Comparison of ENCODE assay signal across 8 cellular contexts in genomic region chr10:69409176-69409495, GRCh38. TPM values are rescaled to one million over a fixed set of nuclear protein-coding genes. Genes with fewer than 3 reads are reported as not detected.
DNase-seq lines count a peak whose midpoint lies in the region; ATAC-seq and TF ChIP-seq lines count a peak whose summit lies in the region.

No MANE protein-coding gene starts in this region.

- H3K4me1 ChIP-seq in HCT116 (ENCODE audit: control insufficient read depth in 1 of 2, insufficient read depth in 2 of 2, low read length in 2 of 2) (peaks cover 9 to 21% of the 10 kb centered on the region in 2 experiments), iPS-18a (ENCODE audit: control insufficient read depth, low read depth, low read length) (peaks cover 9% of the 10 kb centered on the region)

- no peaks in the 10 kb centered on the region for H3K36me3 ChIP-seq in HCT116 (ENCODE audit: control insufficient read depth in 1 of 2, insufficient read depth in 2 of 2, low read length in 2 of 2)
- no peaks in the 10 kb centered on the region for H3K36me3 ChIP-seq in iPS-18a (ENCODE audit: control insufficient read depth, low read depth, low read length)

- POLR2A ChIA-PET in HCT116 (lab: Charles Lee), result no interaction called here

- BruUV-seq in HCT116 (replicated peaks; lab: Mats Ljungman, UMichigan), result TSS peak; percentile 60

- no peak for TF ChIP-seq CTCF in HCT116 (IDR thresholded peaks at IDR 0.05 in 2 of 3, conservative IDR thresholded peaks at IDR 0.05 in 1 of 3; ENCODE audit: borderline replicate concordance in 1 of 3, insufficient read depth in 1 of 3, low read depth in 2 of 3, low read length in 2 of 3)

- no peaks in the 10 kb centered on the region for H4K20me1 ChIP-seq in HCT116 (ENCODE audit: insufficient read depth)

- peak overlapping the region; percentile 53 for H3K4me2 ChIP-seq in HCT116 (ENCODE audit: low read length)

- no peaks in the 10 kb centered on the region for H3K36me3 Mint-ChIP-seq in activated naive CD8-positive, alpha-beta T cell
- H3K36me3 Mint-ChIP-seq in stimulated activated memory B cell treated with anti-CD40 and anti-IgM and Interleukin-4, amounts not matched to agents 10 μg/mL and 1 μg/mL and 100 μg/mL, for 72 hours, result peaks cover 10% of the 10 kb centered on the region

- ATAC-seq in HCT116 (no peak), HG03565 (IDR thresholded peaks at IDR 0.05; ENCODE audit: unreplicated experiment) (no peak), GM21619 (IDR thresholded peaks at IDR 0.05; ENCODE audit: unreplicated experiment) (no peak), GM18511 (IDR thresholded peaks at IDR 0.05; ENCODE audit: unreplicated experiment) (no peak)
- no peak for ATAC-seq in stimulated activated memory B cell treated with anti-CD40 and anti-IgM and Interleukin-4, amounts not matched to agents 10 μg/mL and 1 μg/mL and 100 μg/mL, for 72 hours

- H3K4me3 Mint-ChIP-seq in activated naive CD8-positive, alpha-beta T cell, result peak overlapping the region; percentile 68
- peak overlapping the region; percentile 64 for H3K4me3 Mint-ChIP-seq in stimulated activated memory B cell treated with anti-CD40 and anti-IgM and Interleukin-4, amounts not matched to agents 10 μg/mL and 1 μg/mL and 100 μg/mL, for 72 hours

- peak overlapping the region; percentile 86 for H3K27ac Mint-ChIP-seq in activated naive CD8-positive, alpha-beta T cell
- peak overlapping the region; percentile 88 for H3K27ac Mint-ChIP-seq in stimulated activated memory B cell treated with anti-CD40 and anti-IgM and Interleukin-4, amounts not matched to agents 10 μg/mL and 1 μg/mL and 100 μg/mL, for 72 hours

- peak overlapping the region; percentile 67 for H2AFZ ChIP-seq in HCT116 (ENCODE audit: low read depth, low read length, poor library complexity, severe bottlenecking)

- DNase-seq in HCT116 (ENCODE audit: low read depth, low spot score) (no peak), H4 (ENCODE audit: low spot score) (no peak)

- H3K9me3 ChIP-seq in HCT116 (ENCODE audit: control insufficient read depth in 1 of 2, insufficient read depth in 1 of 2, low read depth in 1 of 2, low read length in 2 of 2), result no peaks in the 10 kb centered on the region
- no peaks in the 10 kb centered on the region for H3K9me3 ChIP-seq in iPS-18a (ENCODE audit: control insufficient read depth, low read depth, low read length)

- no peak overlapping the region for H3K4me3 ChIP-seq in HCT116 (replicated peaks in 1 of 2; ENCODE audit: low read depth in 1 of 2, low read length in 2 of 2)
- peak overlapping the region; percentile 26 for H3K4me3 ChIP-seq in iPS-18a (ENCODE audit: low read length)

- no peaks in the 10 kb centered on the region for H3K9me3 Mint-ChIP-seq in activated naive CD8-positive, alpha-beta T cell (ENCODE audit: low read depth)
- no peaks in the 10 kb centered on the region for H3K9me3 Mint-ChIP-seq in stimulated activated memory B cell treated with anti-CD40 and anti-IgM and Interleukin-4, amounts not matched to agents 10 μg/mL and 1 μg/mL and 100 μg/mL, for 72 hours

- no peaks in the 10 kb centered on the region for H3K27me3 Mint-ChIP-seq in activated naive CD8-positive, alpha-beta T cell
- no peaks in the 10 kb centered on the region for H3K27me3 Mint-ChIP-seq in stimulated activated memory B cell treated with anti-CD40 and anti-IgM and Interleukin-4, amounts not matched to agents 10 μg/mL and 1 μg/mL and 100 μg/mL, for 72 hours

- no peak for TF ChIP-seq POLR2A in HCT116 (IDR thresholded peaks at IDR 0.05; ENCODE audit: borderline replicate concordance, extremely low read depth, insufficient read depth, insufficient read length)

- no peaks in the 10 kb centered on the region for H3K79me2 ChIP-seq in HCT116 (ENCODE audit: insufficient read depth, low read length)

- H3K27ac ChIP-seq in HCT116 (ENCODE audit: low read depth, low read length) (peak overlapping the region; percentile 34; the same call in 1 of the 2 replicates), iPS-18a (ENCODE audit: low read length) (no peak overlapping the region)

- RAD21 ChIA-PET in HCT116 (lab: Charles Lee; ENCODE audit: low non-redundant PET in 1 of 2, low total read pairs in 2 of 2, uncharacterized antibody in 2 of 2, unreplicated experiment in 2 of 2), result no interaction called here

- H3K9ac ChIP-seq in HCT116 (ENCODE audit: low read length) (peak overlapping the region; percentile 47), iPS-18a (ENCODE audit: low read length) (peak overlapping the region; percentile 25)

- no peaks in the 10 kb centered on the region for H3K9me2 ChIP-seq in HCT116 (ENCODE audit: insufficient read depth)

- no peaks in the 10 kb centered on the region for H3K27me3 ChIP-seq in HCT116 (ENCODE audit: insufficient read depth, low read length)
- peaks cover 5% of the 10 kb centered on the region for H3K27me3 ChIP-seq in iPS-18a (ENCODE audit: control insufficient read depth, insufficient read depth, low read length)

- CTCF ChIA-PET in HCT116 (lab: Charles Lee), result interaction anchor here (1.0 to 4.4 kb wide), 15 partner anchors 10 to 405 kb away, joined by 4 to 46 read pairs (median 6); partner anchors contain the start of genes HKDC1 and TSPAN15

- peaks cover 13% of the 10 kb centered on the region for H3K4me1 Mint-ChIP-seq in activated naive CD8-positive, alpha-beta T cell (ENCODE audit: low read depth)
- H3K4me1 Mint-ChIP-seq in stimulated activated memory B cell treated with anti-CD40 and anti-IgM and Interleukin-4, amounts not matched to agents 10 μg/mL and 1 μg/mL and 100 μg/mL, for 72 hours, result peaks cover 51% of the 10 kb centered on the region

- intact Hi-C loops in HCT116 (cut with micrococcal nuclease), result loop anchor here (2.0 kb wide), 1 partner anchor 230 kb away; no protein-coding TSS in a partner anchor

- no peak for TF ChIP-seq RAD21 in HCT116 (IDR thresholded peaks at IDR 0.05; ENCODE audit: low read depth)

TF ChIP-seq in HCT116, 20 proteins besides CTCF, POLR2A, EP300 and RAD21:
- no peak for TF ChIP-seq POLR2AphosphoS5 (IDR thresholded peaks at IDR 0.05; ENCODE audit: low read depth, low read length)
- no peak for TF ChIP-seq ZNF274 (IDR thresholded peaks at IDR 0.05; ENCODE audit: low read depth, low read length)
- TF ChIP-seq YY1 (IDR thresholded peaks at IDR 0.05; ENCODE audit: extremely low read depth, insufficient replicate concordance, low read depth, low read length), result no peak
- TF ChIP-seq JUND (IDR thresholded peaks at IDR 0.05), result no peak
- TF ChIP-seq, protein P1, sequence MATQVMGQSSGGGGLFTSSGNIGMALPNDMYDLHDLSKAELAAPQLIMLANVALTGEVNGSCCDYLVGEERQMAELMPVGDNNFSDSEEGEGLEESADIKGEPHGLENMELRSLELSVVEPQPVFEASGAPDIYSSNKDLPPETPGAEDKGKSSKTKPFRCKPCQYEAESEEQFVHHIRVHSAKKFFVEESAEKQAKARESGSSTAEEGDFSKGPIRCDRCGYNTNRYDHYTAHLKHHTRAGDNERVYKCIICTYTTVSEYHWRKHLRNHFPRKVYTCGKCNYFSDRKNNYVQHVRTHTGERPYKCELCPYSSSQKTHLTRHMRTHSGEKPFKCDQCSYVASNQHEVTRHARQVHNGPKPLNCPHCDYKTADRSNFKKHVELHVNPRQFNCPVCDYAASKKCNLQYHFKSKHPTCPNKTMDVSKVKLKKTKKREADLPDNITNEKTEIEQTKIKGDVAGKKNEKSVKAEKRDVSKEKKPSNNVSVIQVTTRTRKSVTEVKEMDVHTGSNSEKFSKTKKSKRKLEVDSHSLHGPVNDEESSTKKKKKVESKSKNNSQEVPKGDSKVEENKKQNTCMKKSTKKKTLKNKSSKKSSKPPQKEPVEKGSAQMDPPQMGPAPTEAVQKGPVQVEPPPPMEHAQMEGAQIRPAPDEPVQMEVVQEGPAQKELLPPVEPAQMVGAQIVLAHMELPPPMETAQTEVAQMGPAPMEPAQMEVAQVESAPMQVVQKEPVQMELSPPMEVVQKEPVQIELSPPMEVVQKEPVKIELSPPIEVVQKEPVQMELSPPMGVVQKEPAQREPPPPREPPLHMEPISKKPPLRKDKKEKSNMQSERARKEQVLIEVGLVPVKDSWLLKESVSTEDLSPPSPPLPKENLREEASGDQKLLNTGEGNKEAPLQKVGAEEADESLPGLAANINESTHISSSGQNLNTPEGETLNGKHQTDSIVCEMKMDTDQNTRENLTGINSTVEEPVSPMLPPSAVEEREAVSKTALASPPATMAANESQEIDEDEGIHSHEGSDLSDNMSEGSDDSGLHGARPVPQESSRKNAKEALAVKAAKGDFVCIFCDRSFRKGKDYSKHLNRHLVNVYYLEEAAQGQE (IDR thresholded peaks at IDR 0.05; ENCODE audit: low read depth), result no peak
- no peak for TF ChIP-seq CBX3 (IDR thresholded peaks at IDR 0.05; ENCODE audit: low read depth)
- TF ChIP-seq ZFX (IDR thresholded peaks at IDR 0.05), result no peak; the same call in 1 of the 2 replicates
- TF ChIP-seq TCF7L2 (IDR thresholded peaks at IDR 0.05; ENCODE audit: borderline replicate concordance, extremely low read depth, insufficient read depth, insufficient read length), result no peak
- TF ChIP-seq ATF3 (IDR thresholded peaks at IDR 0.05), result no peak
- TF ChIP-seq SRF (IDR thresholded peaks at IDR 0.05; ENCODE audit: low read depth), result no peak
- TF ChIP-seq FOSL1 (IDR thresholded peaks at IDR 0.05; ENCODE audit: low read depth), result no peak
- TF ChIP-seq EZH2phosphoT487 (IDR thresholded peaks at IDR 0.05; ENCODE audit: borderline replicate concordance), result no peak
- no peak for TF ChIP-seq SIN3A (IDR thresholded peaks at IDR 0.05; ENCODE audit: low read depth)
- no peak for TF ChIP-seq EGR1 (IDR thresholded peaks at IDR 0.05; ENCODE audit: low read depth)
- TF ChIP-seq, protein P2, sequence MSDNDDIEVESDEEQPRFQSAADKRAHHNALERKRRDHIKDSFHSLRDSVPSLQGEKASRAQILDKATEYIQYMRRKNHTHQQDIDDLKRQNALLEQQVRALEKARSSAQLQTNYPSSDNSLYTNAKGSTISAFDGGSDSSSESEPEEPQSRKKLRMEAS (IDR thresholded peaks at IDR 0.05), result no peak
- no peak for TF ChIP-seq EZH2 (IDR thresholded peaks at IDR 0.05)
- TF ChIP-seq ELF1 (IDR thresholded peaks at IDR 0.05; ENCODE audit: borderline replicate concordance, low read depth), result no peak
- TF ChIP-seq SP1 (IDR thresholded peaks at IDR 0.05; ENCODE audit: low read depth), result no peak
- TF ChIP-seq CEBPB (IDR thresholded peaks at IDR 0.05; ENCODE audit: low read depth), result no peak

RNA-seq across cellular contexts. Expression of gene TACR2, which starts 7.6 kb away (rescaled TPM):
- total RNA-seq in HCT116 (2021; ENCODE audit: unreplicated experiment), result not detected
- 0.09 and 0.14 TPM in 2 replicates for polyA plus RNA-seq in HCT116 (2012)
- not detected in 2 replicates for total RNA-seq in H4 (2014; rRNA removed; shearing (Covaris generic))

RNA-seq across cellular contexts. Expression of gene TSPAN15, which starts 42.1 kb away (rescaled TPM):
- total RNA-seq in HCT116 (2021; ENCODE audit: unreplicated experiment), result 16.0 TPM
- 30.7 and 42.6 TPM in 2 replicates for polyA plus RNA-seq in HCT116 (2012)
- not detected in 2 replicates for total RNA-seq in H4 (2014; rRNA removed; shearing (Covaris generic))

Comparison
In these comparisons a context has a peak if more than half of its experiments do, and no peak if none do; other contexts are left out.
1. RNA of gene TSPAN15, which starts 42.1 kb away (total RNA-seq): 16.0 TPM in HCT116 (single experiment); not detected in H4; every median in the first group is over 10 times any median in the second.